8 cellular contexts compared by ENCODE assay signal in genomic region chr19:7293795-7294570, GRCh38. TPM values are rescaled to one million over a fixed set of nuclear protein-coding genes. Genes with fewer than 3 reads are reported as not detected.
A peak's percentile ranks its signal among the peaks of the same experiment; 100 is the strongest.
DNase-seq lines count a peak whose midpoint lies in the region; ATAC-seq and TF ChIP-seq lines count a peak whose summit lies in the region.

TSS of gene INSR (minus strand) at chr19:7294414. CDS start at chr19:7293891, 523 bp downstream.

- H3K4me1 ChIP-seq in iPS-15b (ENCODE audit: control insufficient read depth, insufficient read depth, low read length) (peaks cover 9% of the 10 kb centered on the region), sigmoid colon (peaks cover 0 to 40% (median 28%) of the 10 kb centered on the region in 4 donors)

- DNase-seq in GM04504 (ENCODE audit: low read depth) = peak; percentile 76
- peak; percentile 80 for DNase-seq in NCI-H146 (lab: John Stamatoyannopoulos, UW)
- DNase-seq in T-helper 2 cell = peak in 4 of 5 experiments; percentile 6 to 64 (median 38)
- DNase-seq in brain pericyte (ENCODE audit: low read depth, low spot score) = peak; percentile 46
- peak; percentile 95 for DNase-seq in sigmoid colon

- peak within 1 kb of the TSS; percentile 89 to 94 (median 94) for H3K27ac ChIP-seq in sigmoid colon

- no peaks in the 10 kb centered on the region for H3K36me3 ChIP-seq in iPS-15b (ENCODE audit: control insufficient read depth, insufficient read depth, low read length)
- H3K36me3 ChIP-seq in sigmoid colon = no peaks in the 10 kb centered on the region

- peak within 1 kb of the TSS; percentile 37 for H3K9ac ChIP-seq in iPS-15b (ENCODE audit: low read depth, low read length)

- H3K4me3 ChIP-seq in iPS-15b (ENCODE audit: low read depth, low read length) (peak within 1 kb of the TSS; percentile 64), sigmoid colon (peak within 1 kb of the TSS; percentile 77 to 98 (median 90))

- 0 to 1% methylated on average over 108 of the region's 108 CpGs for WGBS in sigmoid colon, 2 donors

- intact Hi-C loops in sigmoid colon (cut with DNase I) = loop anchor here (1.0 to 5.0 kb wide), 4 partner anchors 96 to 192 kb away; no protein-coding TSS in a partner anchor

- H3K9me3 ChIP-seq in iPS-15b (ENCODE audit: control insufficient read depth, insufficient read depth, low read length) (no peaks in the 10 kb centered on the region), sigmoid colon (no peaks in the 10 kb centered on the region)

- H3K27me3 ChIP-seq in iPS-15b (ENCODE audit: control insufficient read depth, insufficient read depth, low read length) (peaks cover 4% of the 10 kb centered on the region), sigmoid colon (no peaks in the 10 kb centered on the region)

- TF ChIP-seq CTCF in sigmoid colon (IDR thresholded peaks at IDR 0.05) = no peak

- TF ChIP-seq POLR2A in sigmoid colon (IDR thresholded peaks at IDR 0.05) = peak in 1 of 2 donors; percentile 24

- TF ChIP-seq EP300 in sigmoid colon (IDR thresholded peaks at IDR 0.05) = no peak

- peak; percentile 76 for ATAC-seq in HG02759 (IDR thresholded peaks at IDR 0.05; ENCODE audit: unreplicated experiment)
- ATAC-seq in GM18858 (IDR thresholded peaks at IDR 0.05; ENCODE audit: unreplicated experiment) = no peak

RNA-seq across cellular contexts. Expression of gene INSR, which starts in this region (rescaled TPM):
- 10 to 100 TPM; 67.1 to 83.1 (median 80.6) TPM for total RNA-seq in sigmoid colon
- polyA plus RNA-seq in sigmoid colon = 10 to 100 TPM in 1 of 3 donors, 1 to 10 TPM in 2; 3.0 to 18.8 (median 3.2) TPM

Comparison
In these comparisons a context has a peak if more than half of its experiments do, and no peak if none do; other contexts are left out.
1. DNase-seq: peak in every context shown above with its lines; median percentile 95 in sigmoid colon; 80 in NCI-H146; 76 in GM04504; 46 in brain pericyte; 38 in T-helper 2 cell.